13 cellular contexts compared by ENCODE assay signal in the genomic region with DNA sequence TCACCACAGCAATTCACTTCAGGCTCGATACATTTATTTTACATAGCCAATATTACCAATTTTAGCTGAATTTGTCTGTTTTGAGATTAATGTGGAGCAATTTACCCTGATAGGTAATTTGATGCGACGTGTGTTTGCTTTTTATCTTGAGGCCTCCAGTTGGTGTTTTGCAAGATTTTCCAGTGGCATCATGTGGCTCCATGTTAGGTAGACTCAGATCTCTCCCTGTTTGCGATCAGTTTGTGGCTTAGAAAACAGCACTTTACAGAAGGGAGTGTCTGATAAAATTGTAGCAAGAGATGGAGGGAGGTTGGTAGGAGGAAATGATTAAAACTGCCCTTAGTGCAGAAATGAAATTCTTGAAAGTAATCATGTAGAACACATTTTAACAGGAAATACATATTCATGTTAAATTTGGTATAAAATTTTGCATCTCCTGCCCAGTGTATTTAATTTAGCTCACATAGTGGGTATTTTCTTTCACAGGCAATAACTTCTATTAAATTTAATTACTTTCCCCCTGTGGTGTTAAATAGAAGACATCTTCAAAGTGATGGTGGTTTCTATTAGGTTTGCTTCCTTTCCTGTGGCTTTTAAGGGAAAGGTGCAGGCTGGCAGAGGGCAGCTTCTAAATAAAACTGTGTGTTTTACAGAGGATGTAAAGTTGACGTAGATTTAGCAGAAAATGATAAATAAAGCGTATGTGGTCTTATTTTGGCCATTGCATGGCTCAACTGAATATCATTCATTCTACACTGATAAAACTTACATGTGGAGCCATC.
DNase-seq lines count a peak whose midpoint lies in the region; ATAC-seq, FAIRE-seq and TF ChIP-seq lines count a peak whose summit lies in the region.
"Had no signal": no experiment of that assay in that cellular context is flagged by ENCODE, and none has a peak within 500 bp of the region (broad histone marks: within the 10 kb centered on the region; RNA-seq: fewer than 3 reads in every experiment).

No MANE protein-coding gene starts in this region.

- H3K9me2 ChIP-seq in GM23338 (ENCODE audit: insufficient read depth), result no peaks in the 10 kb centered on the region

- H3K79me2 ChIP-seq in GM12878 (ENCODE audit: control insufficient read depth, insufficient read depth, low read length) (no peaks in the 10 kb centered on the region; the same call in 1 of the 2 replicates), GM23338 (replicated peaks; ENCODE audit: insufficient read depth) (no peaks in the 10 kb centered on the region)

- no peak for TF ChIP-seq EP300 in GM12878 (IDR thresholded peaks at IDR 0.05; ENCODE audit: borderline replicate concordance in 1 of 2, control insufficient read depth in 1 of 2, low read depth in 2 of 2, low read length in 2 of 2)
- no peak for TF ChIP-seq EP300 in transverse colon (IDR thresholded peaks at IDR 0.05; ENCODE audit: low read depth)

- no peak overlapping the region for H3K4me3 Mint-ChIP-seq in GM23338

- no TSS peak for BruUV-seq in GM12878 (replicated peaks; lab: Mats Ljungman, UMichigan)

- no peak overlapping the region for H3K9ac ChIP-seq in GM12878 (ENCODE audit: control insufficient read depth, insufficient read depth, low read length)

- in situ Hi-C loops in GM12878 (cut with MboI), result no loop called here
- in situ Hi-C loops in transverse colon (cut with MboI; ENCODE audit: low pct_ligation_motif_present in 1 of 4, low pct_unique_long_range_greater_than_20kb in 1 of 4, low sequenced_read_pairs in 3 of 4), result no loop called here

- H3K27me3 Mint-ChIP-seq in GM23338 (ENCODE audit: insufficient read depth, low read depth, poor library complexity), result peaks cover 2% of the 10 kb centered on the region

- H3K4me1 Mint-ChIP-seq in GM23338, result peaks cover 3% of the 10 kb centered on the region; the same call in 1 of the 3 replicates

- H3K27ac Mint-ChIP-seq in GM23338, result no peak overlapping the region

- SMC1A ChIA-PET in GM12878 (lab: Charles Lee; ENCODE audit: uncharacterized antibody, unreplicated experiment), result interaction anchor here (0.6 to 2.8 kb wide), 6 partner anchors 9 to 538 kb away, joined by 3 to 9 read pairs (median 4); no protein-coding TSS in a partner anchor

- H3K27me3 ChIP-seq in GM12878 (replicated peaks in 1 of 2; ENCODE audit: control insufficient read depth in 2 of 2, insufficient read depth in 2 of 2, low read length in 1 of 2), result no peaks in the 10 kb centered on the region
- H3K27me3 ChIP-seq in transverse colon, result no peaks in the 10 kb centered on the region
- H3K27me3 ChIP-seq in GM23338 (ENCODE audit: insufficient read depth), result no peaks in the 10 kb centered on the region
- no peaks in the 10 kb centered on the region for H3K27me3 ChIP-seq in breast epithelium

- H3K4me1 ChIP-seq in GM12878 (ENCODE audit: control insufficient read depth, insufficient read depth, low read length), result peaks cover 28% of the 10 kb centered on the region
- H3K4me1 ChIP-seq in transverse colon, result peaks cover 0 to 12% (median 1%) of the 10 kb centered on the region in 4 donors
- no peaks in the 10 kb centered on the region for H3K4me1 ChIP-seq in GM23338 (ENCODE audit: insufficient read depth)
- no peaks in the 10 kb centered on the region for H3K4me1 ChIP-seq in breast epithelium

- peak; percentile 20 for DNase-seq in GM12878 (ENCODE audit: low read depth, low spot score)
- DNase-seq in transverse colon, result no peak
- DNase-seq in NCI-H82 treated with DMSO at 0.1 percent for 48 hours (lab: John Stamatoyannopoulos, UW; ENCODE audit: unreplicated experiment), result no peak
- DNase-seq in GM23338 (ENCODE audit: low spot score), result no peak
- DNase-seq in breast epithelium (ENCODE audit: low spot score in 2 of 2), result no peak
- DNase-seq: activated CD4-positive, alpha-beta T cell treated with anti-CD3 and anti-CD28 coated beads for 4 hours; anterior cingulate cortex; Caco-2 had no signal

- POLR2A ChIA-PET in GM12878 (lab: Charles Lee), result interaction anchor here (1.0 kb wide), 1 partner anchor 136 kb away, joined by 3 read pairs; a partner anchor contains a TSS

- H3K27ac ChIP-seq in GM12878 (ENCODE audit: control insufficient read depth, insufficient read depth) (peak overlapping the region; percentile 56), transverse colon (no peak overlapping the region), GM23338 (ENCODE audit: low read depth) (no peak overlapping the region), breast epithelium (no peak overlapping the region)

- ATAC-seq in GM18858 (IDR thresholded peaks at IDR 0.05; ENCODE audit: unreplicated experiment) (peak; percentile 14), GM21526 (IDR thresholded peaks at IDR 0.05; ENCODE audit: low FRiP score, unreplicated experiment) (peak; percentile 18), HG03139 (IDR thresholded peaks at IDR 0.05; ENCODE audit: unreplicated experiment) (peak; percentile 29), GM12878 (peak; percentile 83), GM23338 (no peak)
- ATAC-seq: Right ventricle myocardium inferior had no signal

- no peak for TF ChIP-seq RAD21 in GM12878 (IDR thresholded peaks at IDR 0.05; ENCODE audit: insufficient read depth, low read depth, low read length)

- H3K4me2 ChIP-seq in GM12878 (ENCODE audit: control insufficient read depth, insufficient read depth), result peak overlapping the region; percentile 45
- no peak overlapping the region for H3K4me2 ChIP-seq in GM23338

- RAD21 ChIA-PET in GM12878 (lab: Charles Lee; ENCODE audit: unreplicated experiment), result interaction anchor here (0.6 kb wide), 1 partner anchor 472 kb away, joined by 3 read pairs; no protein-coding TSS in a partner anchor

- 65% methylated on average over 6 of the region's 6 CpGs for WGBS in GM12878 (ENCODE audit: insufficient coverage, insufficient replicate concordance, low lambda C conversion rate, missing lambda C conversion rate)
- 69 to 89% methylated on average over 5 to 6 of the region's 6 CpGs for WGBS in transverse colon (ENCODE audit: low coverage in 1 of 2), 2 donors

- FAIRE-seq in GM12878 (lab: Jason Lieb, UNC), result peak; percentile 41
- FAIRE-seq: endothelial cell of umbilical vein had no signal

- peaks cover 1 to 8% of the 10 kb centered on the region in 2 experiments; a peak in 2 of 4 replicates for H3K36me3 ChIP-seq in GM12878 (ENCODE audit: control insufficient read depth in 2 of 2, insufficient read depth in 2 of 2, low read length in 1 of 2)
- H3K36me3 ChIP-seq in transverse colon, result peaks cover 0 to 8% (median 3%) of the 10 kb centered on the region in 4 donors
- H3K36me3 ChIP-seq in GM23338 (ENCODE audit: insufficient read depth), result no peaks in the 10 kb centered on the region
- H3K36me3 ChIP-seq in breast epithelium, result no peaks in the 10 kb centered on the region

- H3K9me3 Mint-ChIP-seq in GM23338, result no peaks in the 10 kb centered on the region

- H3F3A ChIP-seq in GM23338 (replicated peaks; ENCODE audit: low read depth), result no peaks in the 10 kb centered on the region

- intact Hi-C loops in GM12878 (cut with micrococcal nuclease; ENCODE audit: unreplicated experiment), result no loop called here
- intact Hi-C loops in transverse colon (cut with DNase I; ENCODE audit: low total_unique reads), result no loop called here
- intact Hi-C loops in breast epithelium (cut with DNase I; ENCODE audit: low total_unique reads), result no loop called here

- TF ChIP-seq POLR2A in GM12878 (IDR thresholded peaks at IDR 0.05; ENCODE audit: low read depth, low read length) (no peak), transverse colon (IDR thresholded peaks at IDR 0.05) (no peak), breast epithelium (IDR thresholded peaks at IDR 0.05) (no peak)

- H4K20me1 ChIP-seq in GM12878 (ENCODE audit: control insufficient read depth, insufficient read depth) (no peaks in the 10 kb centered on the region), GM23338 (replicated peaks; ENCODE audit: insufficient read depth) (no peaks in the 10 kb centered on the region)

- H3K9me3 ChIP-seq in GM12878 (replicated peaks; ENCODE audit: control insufficient read depth, insufficient read depth, low read length), result no peaks in the 10 kb centered on the region; the same call in 2 of the 3 replicates
- H3K9me3 ChIP-seq in transverse colon, result no peaks in the 10 kb centered on the region
- no peaks in the 10 kb centered on the region for H3K9me3 ChIP-seq in breast epithelium
- H3K9me3 ChIP-seq: Caco-2 had no signal

- CTCF ChIA-PET in GM12878 (lab: Yijun Ruan, JAX), result interaction anchor here (1.2 to 1.6 kb wide), 2 partner anchors 46 to 66 kb away, joined by 3 read pairs; no protein-coding TSS in a partner anchor

- H2AFZ ChIP-seq in GM12878 (ENCODE audit: control insufficient read depth, low read depth, low read length) (no peak overlapping the region), GM23338 (no peak overlapping the region)

- no peaks in the 10 kb centered on the region; the same call in 2 of the 3 replicates for H3K36me3 Mint-ChIP-seq in GM23338 (ENCODE audit: low read depth)

- TF ChIP-seq CTCF in GM12878 (IDR thresholded peaks at IDR 0.05 in 2 of 3, conservative IDR thresholded peaks at IDR 0.05 in 1 of 3; ENCODE audit: control insufficient read depth in 2 of 3, extremely low read depth in 1 of 3, insufficient read depth in 1 of 3, low read depth in 3 of 3, low read length in 3 of 3) (no peak), transverse colon (IDR thresholded peaks at IDR 0.05) (no peak), GM23338 (conservative IDR thresholded peaks at IDR 0.05; ENCODE audit: low read depth in 2 of 2) (no peak), breast epithelium (IDR thresholded peaks at IDR 0.05) (no peak)

- H3K4me3 ChIP-seq in GM12878 (no peak overlapping the region), transverse colon (no peak overlapping the region), GM23338 (no peak overlapping the region), breast epithelium (no peak overlapping the region)

TF ChIP-seq in GM12878, 131 proteins besides CTCF, POLR2A, EP300 and RAD21 (continues in another document):
- TF ChIP-seq ETV6 (conservative IDR thresholded peaks at IDR 0.05 in 1 of 2, IDR thresholded peaks at IDR 0.05 in 1 of 2; ENCODE audit: borderline replicate concordance in 1 of 2, low read depth in 1 of 2) (peak in 1 of 2 experiments; percentile 54; a peak in 1 of 4 replicates), STAT1 (conservative IDR thresholded peaks at IDR 0.05) (no peak), NFIC (IDR thresholded peaks at IDR 0.05; ENCODE audit: low read depth, low read length) (peak; percentile 85; the same call in 1 of the 2 replicates), MTA2 (IDR thresholded peaks at IDR 0.05; ENCODE audit: low read depth) (0 out of 2 replicates have a peak, but pooled peaks have one; percentile 51), DPF2 (IDR thresholded peaks at IDR 0.05) (peak; percentile 54; the same call in 1 of the 2 replicates)
